14 cellular contexts compared by ENCODE assay signal in the genomic region with DNA sequence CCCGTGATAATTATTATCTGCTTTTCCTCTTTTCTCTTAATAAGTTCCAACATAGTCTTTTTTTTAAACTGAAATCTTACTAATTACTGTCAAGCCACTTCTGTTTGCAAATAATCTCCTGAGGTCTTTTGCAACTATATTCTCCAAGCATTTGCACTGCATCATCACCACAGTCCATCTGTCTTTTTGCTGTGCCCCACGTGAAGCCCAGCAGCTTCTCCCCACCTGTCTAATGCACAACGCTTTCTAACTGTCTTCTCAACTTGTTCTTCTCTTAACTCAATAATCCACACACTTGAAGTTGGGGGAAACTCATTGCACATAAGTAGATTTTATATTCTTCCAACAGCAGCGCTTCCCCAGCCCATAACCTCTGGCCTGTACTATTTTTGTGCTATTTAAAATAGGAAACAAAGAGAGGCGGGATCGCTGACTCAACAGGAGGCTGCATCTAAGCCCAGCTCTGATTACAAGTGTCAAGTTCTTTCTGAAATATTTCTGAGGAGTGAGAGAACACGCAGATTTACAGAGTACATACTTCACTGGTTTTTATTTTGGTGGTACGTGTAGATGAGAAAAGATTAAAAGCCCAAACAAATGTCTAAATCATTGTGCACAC.
DNase-seq lines count a peak whose midpoint lies in the region; ATAC-seq and TF ChIP-seq lines count a peak whose summit lies in the region.
"Had no signal": no experiment of that assay in that cellular context is flagged by ENCODE, and none has a peak within 500 bp of the region (broad histone marks: within the 10 kb centered on the region; RNA-seq: fewer than 3 reads in every experiment).

No MANE protein-coding gene starts in this region.

- no peak overlapping the region for H4K5ac ChIP-seq in H9 (ENCODE audit: insufficient read length, low read depth, low read length)

- peaks cover 0 to 5% of the 10 kb centered on the region in 2 experiments; a peak in 1 of 5 replicates for H3K9me3 Mint-ChIP-seq in H9
- H3K9me3 Mint-ChIP-seq: stimulated activated naive CD8-positive, alpha-beta T cell treated with anti-CD3 and anti-CD28 coated beads, Interleukin-15, Interleukin-2, amounts not matched to agents 100 ng/mL and 50 ng/mL, for 24 hours had no signal

- no peaks in the 10 kb centered on the region for H3K23me2 ChIP-seq in H9 (ENCODE audit: insufficient read length, low read depth, low read length, poor library complexity, severe bottlenecking)

- no CpG with 5 or more reads among the region's 8 CpGs for WGBS in H9 (ENCODE audit: extremely low coverage, insufficient read length, low lambda C conversion rate)

- in situ Hi-C loops in astrocyte of the spinal cord (cut with HindIII; ENCODE audit: low sequenced_read_pairs) = no loop called here

- no peak overlapping the region for H4K8ac ChIP-seq in H9 (replicated peaks; ENCODE audit: insufficient read length, low read depth, low read length)

- no peak overlapping the region for H3K4ac ChIP-seq in H9 (ENCODE audit: low read depth, low read length)

- H2BK12ac ChIP-seq in H9 (ENCODE audit: insufficient read length, low read depth, low read length) = no peak overlapping the region

- H3K79me1 ChIP-seq in H9 (ENCODE audit: insufficient read depth, low read depth, low read length, poor library complexity, severe bottlenecking) = no peaks in the 10 kb centered on the region

- no peak overlapping the region for H2AK5ac ChIP-seq in H9 (ENCODE audit: insufficient read length, low read length)

- no peaks in the 10 kb centered on the region for H4K20me1 ChIP-seq in H9 (ENCODE audit: control insufficient read depth, insufficient read depth, insufficient read length)

- H3K27me3 ChIP-seq in H9 (ENCODE audit: insufficient read depth, low read length) = no peaks in the 10 kb centered on the region
- H3K27me3 ChIP-seq: SJSA1 had no signal

- no peak overlapping the region for H3K56ac ChIP-seq in H9 (ENCODE audit: insufficient read length, low read depth, low read length)

- no peak overlapping the region for H3T11ph ChIP-seq in H9 (ENCODE audit: low read length)

- peaks cover 0 to 7% (median 4%) of the 10 kb centered on the region in 3 experiments; a peak in 1 of 7 replicates for H3K36me3 Mint-ChIP-seq in H9 (ENCODE audit: insufficient read depth in 1 of 3, low read depth in 3 of 3)

- no peak overlapping the region for H2BK20ac ChIP-seq in H9 (ENCODE audit: low read depth, low read length, poor library complexity, severe bottlenecking)

- H2BK5ac ChIP-seq in H9 (ENCODE audit: insufficient read length, low read length) = no peak overlapping the region

- no peak overlapping the region for H3K27ac Mint-ChIP-seq in H9
- H3K27ac Mint-ChIP-seq: stimulated activated naive CD8-positive, alpha-beta T cell treated with anti-CD3 and anti-CD28 coated beads, Interleukin-15, Interleukin-2, amounts not matched to agents 100 ng/mL and 50 ng/mL, for 24 hours had no signal

- H3K9me3 ChIP-seq in H9 (ENCODE audit: control insufficient read depth, low read depth, low read length) = no peaks in the 10 kb centered on the region
- H3K9me3 ChIP-seq: SJSA1 had no signal

- no peak for TF ChIP-seq CTCF in H9 (conservative IDR thresholded peaks at IDR 0.05)
- no peak for TF ChIP-seq CTCF in astrocyte of the spinal cord (IDR thresholded peaks at IDR 0.05; ENCODE audit: low read depth, low read length)

- no peaks in the 10 kb centered on the region for H3K79me2 ChIP-seq in H9 (ENCODE audit: insufficient read depth, low read length)

- no peak overlapping the region for H4K91ac ChIP-seq in H9 (ENCODE audit: insufficient read length, low read depth, low read length)

- no peak overlapping the region for H3K9ac ChIP-seq in H9 (ENCODE audit: extremely low read depth, insufficient read length, low read length)

- H2BK15ac ChIP-seq in H9 (ENCODE audit: low read depth, low read length) = no peak overlapping the region

- peak overlapping the region; percentile 16 for H3K4me2 ChIP-seq in H9 (ENCODE audit: insufficient read depth, insufficient read length, low read length)

- H3K4me1 ChIP-seq in H9 (ENCODE audit: insufficient read depth, low read length) = peaks cover 5% of the 10 kb centered on the region; the same call in 1 of the 2 replicates
- H3K4me1 ChIP-seq: SJSA1 had no signal

- peaks cover 19% of the 10 kb centered on the region for H3K27me3 Mint-ChIP-seq in H9 (ENCODE audit: low read depth)

- no peak for ATAC-seq in HG03108 (IDR thresholded peaks at IDR 0.05; ENCODE audit: unreplicated experiment)
- ATAC-seq: activated CD4-positive, CD25-positive, alpha-beta regulatory T cell treated with anti-CD3 and anti-CD28 coated beads, Interleukin-2, amount 50 U/mL, for 24 hours had no signal

- H3K23ac ChIP-seq in H9 (ENCODE audit: insufficient read length, low read depth, low read length) = no peak overlapping the region

- H3K4me3 ChIP-seq in astrocyte of the spinal cord (ENCODE audit: low read depth, low read length) = no peak overlapping the region
- H3K4me3 ChIP-seq: SJSA1 had no signal

- H3K4me1 Mint-ChIP-seq in H9 = peaks cover 45 to 52% of the 10 kb centered on the region in 2 experiments

- no peak overlapping the region for H3K18ac ChIP-seq in H9 (ENCODE audit: insufficient read length, low read depth, low read length)

- no peak overlapping the region for H3K14ac ChIP-seq in H9 (ENCODE audit: insufficient read depth, low read length)

- peak overlapping the region; percentile 56 for H2AFZ ChIP-seq in H9 (ENCODE audit: low read length)

- DNase-seq in H9 (no peak), NCI-H187 treated with DMSO at 0.1 percent for 48 hours (lab: John Stamatoyannopoulos, UW) (peak; percentile 89), astrocyte of the spinal cord (ENCODE audit: low read depth, low spot score) (peak; percentile 27), lung microvascular endothelial cell (ENCODE audit: low read depth in 2 of 2) (peak; percentile 33 to 74), Ammon's horn (ENCODE audit: low spot score) (no peak), GM03348 (ENCODE audit: low spot score) (no peak), kidney glomerular epithelial cell (lab: John Stamatoyannopoulos, UW) (no peak)
- DNase-seq: central memory CD4-positive, alpha-beta T cell; GOT3 had no signal

- no peak overlapping the region for H2BK120ac ChIP-seq in H9 (ENCODE audit: low read depth, low read length, poor library complexity, severe bottlenecking)

- H3K27ac ChIP-seq in H9 (ENCODE audit: insufficient read length, low read depth, low read length) = no peak overlapping the region
- H3K27ac ChIP-seq: C4-2B, SJSA1 had no signal

- H3K4me3 Mint-ChIP-seq in H9 = 0 out of 5 replicates have a peak overlapping the region, but pooled peaks of 1 of the 2 experiments have one; percentile 8
- H3K4me3 Mint-ChIP-seq: stimulated activated naive CD8-positive, alpha-beta T cell treated with anti-CD3 and anti-CD28 coated beads, Interleukin-15, Interleukin-2, amounts not matched to agents 100 ng/mL and 50 ng/mL, for 24 hours had no signal

Comparison
In these comparisons a context has a peak if more than half of its experiments do, and no peak if none do; other contexts are left out.
1. DNase-seq: peak in NCI-H187 treated with DMSO at 0.1 percent for 48 hours (single experiment), astrocyte of the spinal cord (single experiment) and lung microvascular endothelial cell (2 of 2); none in H9 (single experiment), Ammon's horn (single experiment), GM03348 (single experiment) and kidney glomerular epithelial cell (single experiment).